30 cellular contexts compared by ENCODE assay signal in the genomic region with DNA sequence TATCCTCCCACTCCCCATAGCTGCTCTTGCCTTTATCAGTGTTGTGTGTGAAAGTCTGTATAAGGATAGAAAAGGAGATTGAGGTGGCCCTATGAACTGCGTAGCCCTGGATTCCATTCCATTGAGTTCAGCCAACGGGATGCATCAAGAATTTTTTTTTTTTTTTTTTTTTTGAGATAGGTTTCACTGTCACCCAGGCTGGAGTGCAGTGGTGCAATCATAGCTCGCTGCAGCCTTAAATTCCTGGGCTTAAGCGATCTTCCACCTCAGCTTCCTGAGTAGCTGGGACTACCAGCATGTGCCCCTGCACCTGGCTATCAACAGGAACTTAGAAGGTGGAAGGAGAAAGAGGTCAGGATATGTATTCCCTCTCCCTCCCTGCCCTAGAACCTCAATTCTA.
"Had no signal": no experiment of that assay in that cellular context is flagged by ENCODE, and none has a peak within 500 bp of the region (broad histone marks: within the 10 kb centered on the region; RNA-seq: fewer than 3 reads in every experiment).

No MANE protein-coding gene starts in this region.

- H3K9me3 Mint-ChIP-seq: activated B cell treated with CpG ODN at 0.5 μM for 24 hours; activated CD8-positive, alpha-beta T cell treated with anti-CD3 and anti-CD28 coated beads for 36 hours; activated T-cell treated with anti-CD3 and anti-CD28 coated beads, Interleukin-2, amount 50 U/mL, for 4 hours; activated T-helper 17 cell treated with anti-CD3 and anti-CD28 coated beads, Interleukin-2, amount 50 U/mL, for 72 hours; effector memory CD8-positive, alpha-beta T cell; T-helper 2 cell treated with Interferon-gamma antibody and Interleukin-4, amounts not matched to agents 5 μg/mL and 100 μg/mL, for 36 hours had no signal

- H3K27ac ChIP-seq: ascending aorta, esophagus muscularis mucosa, WERI-Rb-1 had no signal

- DNase-seq: activated B cell treated with CpG ODN at 0.5 μM for 24 hours; activated CD4-positive, alpha-beta T cell treated with anti-CD3 and anti-CD28 coated beads for 48 hours; activated CD4-positive, alpha-beta T cell treated with anti-CD3 and anti-CD28 coated beads, Interleukin-2, amount 50 U/mL, for 1 hour; activated CD4-positive, alpha-beta T cell treated with anti-CD3 and anti-CD28 coated beads, Interleukin-2, amount 50 U/mL, for 48 hours; activated CD8-positive, alpha-beta memory T cell treated with anti-CD3 and anti-CD28 coated beads for 24 hours; activated CD8-positive, alpha-beta T cell treated with anti-CD3 and anti-CD28 coated beads for 36 hours; activated effector memory CD4-positive, alpha-beta T cell treated with Interleukin-2 at 50 U/mL for 16 hours; activated gamma-delta T cell treated with Interleukin-2 at 50 U/mL for 16 hours; activated naive CD4-positive, alpha-beta T cell treated with anti-CD3 and anti-CD28 coated beads, Interleukin-2, amount 50 U/mL, for 16 hours; activated naive CD4-positive, alpha-beta T cell treated with Interleukin-2 at 50 U/mL for 16 hours; activated T-cell treated with anti-CD3 and anti-CD28 coated beads, Interleukin-2, amount 50 U/mL, for 4 hours; amygdala; caudate nucleus; cortex of kidney; dermis blood vessel endothelial cell; effector CD4-positive, alpha-beta T cell; effector memory CD8-positive, alpha-beta T cell; erythroblast; head of caudate nucleus; T-helper 1 cell; T-helper 17 cell; T1000; WERI-Rb-1 had no signal

- FAIRE-seq: colon, frontal cortex had no signal

- H3K36me3 ChIP-seq: ascending aorta, esophagus muscularis mucosa, WERI-Rb-1 had no signal

- H3K4me3 ChIP-seq: ascending aorta, esophagus muscularis mucosa had no signal

- H3K4me1 ChIP-seq: ascending aorta, esophagus muscularis mucosa had no signal

- H3K27ac Mint-ChIP-seq: activated B cell treated with CpG ODN at 0.5 μM for 24 hours; activated CD8-positive, alpha-beta T cell treated with anti-CD3 and anti-CD28 coated beads for 36 hours; activated naive CD8-positive, alpha-beta T cell; activated T-helper 17 cell treated with anti-CD3 and anti-CD28 coated beads, Interleukin-2, amount 50 U/mL, for 72 hours; effector memory CD8-positive, alpha-beta T cell; T-helper 17 cell; T-helper 2 cell treated with Interferon-gamma antibody and Interleukin-4, amounts not matched to agents 5 μg/mL and 100 μg/mL, for 36 hours had no signal

- H3K4me3 Mint-ChIP-seq: activated B cell treated with CpG ODN at 0.5 μM for 24 hours; activated CD8-positive, alpha-beta T cell treated with anti-CD3 and anti-CD28 coated beads for 36 hours; activated naive CD8-positive, alpha-beta T cell; activated T-cell treated with anti-CD3 and anti-CD28 coated beads, Interleukin-2, amount 50 U/mL, for 4 hours; activated T-helper 17 cell treated with anti-CD3 and anti-CD28 coated beads, Interleukin-2, amount 50 U/mL, for 72 hours; effector memory CD8-positive, alpha-beta T cell; T-helper 17 cell; T-helper 2 cell treated with Interferon-gamma antibody and Interleukin-4, amounts not matched to agents 5 μg/mL and 100 μg/mL, for 36 hours had no signal

- H3K4me1 Mint-ChIP-seq: activated B cell treated with CpG ODN at 0.5 μM for 24 hours; activated T-helper 17 cell treated with anti-CD3 and anti-CD28 coated beads, Interleukin-2, amount 50 U/mL, for 72 hours had no signal

- H3K27me3 Mint-ChIP-seq: activated B cell treated with CpG ODN at 0.5 μM for 24 hours; activated CD8-positive, alpha-beta T cell treated with anti-CD3 and anti-CD28 coated beads for 36 hours; activated naive CD8-positive, alpha-beta T cell; activated T-helper 17 cell treated with anti-CD3 and anti-CD28 coated beads, Interleukin-2, amount 50 U/mL, for 72 hours; effector memory CD8-positive, alpha-beta T cell; T-helper 17 cell had no signal

- H3K27me3 ChIP-seq: ascending aorta, esophagus muscularis mucosa had no signal

- H3K9me3 ChIP-seq: ascending aorta, esophagus muscularis mucosa had no signal
